In the genomic region with DNA sequence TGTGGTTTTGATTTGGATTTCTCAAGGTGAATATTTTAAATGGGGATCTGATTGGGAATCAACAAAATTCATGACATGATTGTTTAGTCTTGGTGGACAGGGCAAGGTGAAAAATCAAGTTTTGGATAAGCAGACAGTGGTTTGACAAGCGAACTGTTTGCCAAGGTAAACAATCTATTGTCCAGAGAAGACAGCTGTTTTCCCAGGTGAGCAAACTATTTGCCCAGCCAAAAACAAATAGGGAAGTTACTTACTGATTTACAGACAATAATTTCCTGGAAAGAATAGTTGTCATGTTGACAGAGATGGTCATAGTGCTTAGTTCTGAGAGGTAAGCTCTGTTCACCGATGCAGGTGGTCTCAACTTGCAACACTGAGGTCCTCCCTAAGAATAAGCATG, we compare ENCODE assay signal across 17 cellular contexts.
"Had no signal": no experiment of that assay in that cellular context is flagged by ENCODE, and none has a peak within 500 bp of the region (broad histone marks: within the 10 kb centered on the region; RNA-seq: fewer than 3 reads in every experiment).

No MANE protein-coding gene starts in this region.

- H3K36me3 Mint-ChIP-seq: mesothelial cell of epicardium had no signal

- DNase-seq: activated B cell treated with CpG ODN at 0.5 μM for 24 hours; activated CD4-positive, alpha-beta T cell treated with anti-CD3 and anti-CD28 coated beads, Interleukin-2, amount 10 ng/mL, durations not matched to agents 24 days and 14 days; activated naive CD4-positive, alpha-beta T cell; anterior cingulate cortex; cerebellar nuclear complex; dermis blood vessel endothelial cell; effector memory CD8-positive, alpha-beta T cell; foreskin melanocyte; head of caudate nucleus; lower lobe of right lung; right cardiac atrium; upper lobe of left lung had no signal

- H3K9me3 Mint-ChIP-seq: activated B cell treated with CpG ODN at 0.5 μM for 24 hours; activated T-helper 1 cell treated with anti-CD3 and anti-CD28 coated beads, Interleukin-12 subunit alpha, Interleukin-12 subunit beta, Interleukin-2, Interleukin-4 antibody, amounts not matched to agents 30 ng/mL and 10 ng/mL and 1 ng/mL, durations not matched to agents 14 hours and 24 hours and 36 hours; effector memory CD8-positive, alpha-beta T cell; stimulated activated naive CD8-positive, alpha-beta T cell treated with anti-CD3 and anti-CD28 coated beads, Interleukin-15, Interleukin-2, amounts not matched to agents 100 ng/mL and 50 ng/mL, for 24 hours had no signal

- H3K4me3 Mint-ChIP-seq: activated B cell treated with CpG ODN at 0.5 μM for 24 hours; activated CD4-positive, alpha-beta T cell treated with anti-CD3 and anti-CD28 coated beads, Interleukin-2, amount 10 ng/mL, durations not matched to agents 24 days and 14 days; activated T-helper 1 cell treated with anti-CD3 and anti-CD28 coated beads, Interleukin-12 subunit alpha, Interleukin-12 subunit beta, Interleukin-2, Interleukin-4 antibody, amounts not matched to agents 30 ng/mL and 10 ng/mL and 1 ng/mL, durations not matched to agents 14 hours and 24 hours and 36 hours; effector memory CD8-positive, alpha-beta T cell; mesothelial cell of epicardium; neural crest cell; stimulated activated naive CD8-positive, alpha-beta T cell treated with anti-CD3 and anti-CD28 coated beads, Interleukin-15, Interleukin-2, amounts not matched to agents 100 ng/mL and 50 ng/mL, for 24 hours had no signal

- H3K27ac ChIP-seq: lower lobe of right lung, prostate gland, upper lobe of left lung had no signal

- H3K4me1 Mint-ChIP-seq: activated CD4-positive, alpha-beta T cell treated with anti-CD3 and anti-CD28 coated beads, Interleukin-2, amount 10 ng/mL, durations not matched to agents 24 days and 14 days had no signal

- H3K27me3 Mint-ChIP-seq: activated B cell treated with CpG ODN at 0.5 μM for 24 hours had no signal

- ATAC-seq: effector memory CD8-positive, alpha-beta T cell; lower lobe of right lung; right cardiac atrium had no signal

- H3K27ac Mint-ChIP-seq: activated B cell treated with CpG ODN at 0.5 μM for 24 hours; activated CD4-positive, alpha-beta T cell treated with anti-CD3 and anti-CD28 coated beads, Interleukin-2, amount 10 ng/mL, durations not matched to agents 24 days and 14 days; activated T-helper 1 cell treated with anti-CD3 and anti-CD28 coated beads, Interleukin-12 subunit alpha, Interleukin-12 subunit beta, Interleukin-2, Interleukin-4 antibody, amounts not matched to agents 30 ng/mL and 10 ng/mL and 1 ng/mL, durations not matched to agents 14 hours and 24 hours and 36 hours; effector memory CD8-positive, alpha-beta T cell; mesothelial cell of epicardium; stimulated activated naive CD8-positive, alpha-beta T cell treated with anti-CD3 and anti-CD28 coated beads, Interleukin-15, Interleukin-2, amounts not matched to agents 100 ng/mL and 50 ng/mL, for 24 hours had no signal
